12 cellular contexts compared by ENCODE assay signal in genomic region chr16:23124315-23124714, GRCh38. TPM values are rescaled to one million over a fixed set of nuclear protein-coding genes. Genes with fewer than 3 reads are reported as not detected.
DNase-seq lines count a peak whose midpoint lies in the region; ATAC-seq and TF ChIP-seq lines count a peak whose summit lies in the region.
"Had no signal": no experiment of that assay in that cellular context is flagged by ENCODE, and none has a peak within 500 bp of the region (broad histone marks: within the 10 kb centered on the region; RNA-seq: fewer than 3 reads in every experiment).

No MANE protein-coding gene starts in this region.

- TF ChIP-seq CTCF in breast epithelium (IDR thresholded peaks at IDR 0.05) (no peak), uterus (IDR thresholded peaks at IDR 0.05) (no peak)

- H3K4me3 ChIP-seq in breast epithelium (no peak overlapping the region), uterus (no peak overlapping the region)
- H3K4me3 ChIP-seq: Peyer's patch had no signal

- H3K36me3 ChIP-seq in breast epithelium (no peaks in the 10 kb centered on the region), uterus (no peaks in the 10 kb centered on the region)
- H3K36me3 ChIP-seq: Peyer's patch had no signal

- H3K27me3 Mint-ChIP-seq in activated T-cell treated with anti-CD3 and anti-CD28 coated beads, Interleukin-2, amount 50 U/mL, for 72 hours (ENCODE audit: low read depth): no peaks in the 10 kb centered on the region
- no peaks in the 10 kb centered on the region for H3K27me3 Mint-ChIP-seq in activated T-cell treated with anti-CD3 and anti-CD28 coated beads, Interleukin-2, amount 50 U/mL, for 24 hours
- H3K27me3 Mint-ChIP-seq: activated CD4-positive, alpha-beta memory T cell treated with anti-CD3 and anti-CD28 coated beads, Interleukin-2, amount 10 ng/mL, durations not matched to agents 7 days and 5 days; dendritic cell treated with granulocyte-macrophage colony-stimulating factor and Interleukin-4, amounts not matched to agents 40 ng/mL and 50 ng/mL, for 4 days; memory B cell had no signal

- no peaks in the 10 kb centered on the region for H3K36me3 Mint-ChIP-seq in activated T-cell treated with anti-CD3 and anti-CD28 coated beads, Interleukin-2, amount 50 U/mL, for 72 hours (ENCODE audit: insufficient read depth in 2 of 2)
- no peaks in the 10 kb centered on the region for H3K36me3 Mint-ChIP-seq in activated T-cell treated with anti-CD3 and anti-CD28 coated beads, Interleukin-2, amount 50 U/mL, for 24 hours (ENCODE audit: low read depth)
- H3K36me3 Mint-ChIP-seq: memory B cell had no signal

- no peak for TF ChIP-seq POLR2A in breast epithelium (IDR thresholded peaks at IDR 0.05)
- peak in 1 of 2 donors; percentile 24 for TF ChIP-seq POLR2A in uterus (IDR thresholded peaks at IDR 0.05)

- no peak overlapping the region for H3K27ac Mint-ChIP-seq in activated T-cell treated with anti-CD3 and anti-CD28 coated beads, Interleukin-2, amount 50 U/mL, for 72 hours
- H3K27ac Mint-ChIP-seq in activated T-cell treated with anti-CD3 and anti-CD28 coated beads, Interleukin-2, amount 50 U/mL, for 24 hours: no peak overlapping the region
- H3K27ac Mint-ChIP-seq: activated CD4-positive, alpha-beta memory T cell treated with anti-CD3 and anti-CD28 coated beads, Interleukin-2, amount 10 ng/mL, durations not matched to agents 7 days and 5 days; dendritic cell treated with granulocyte-macrophage colony-stimulating factor and Interleukin-4, amounts not matched to agents 40 ng/mL and 50 ng/mL, for 4 days; memory B cell had no signal

- ATAC-seq in activated T-cell treated with anti-CD3 and anti-CD28 coated beads, Interleukin-2, amount 50 U/mL, for 72 hours (replicated peaks in 1 of 2): peak; percentile 31 to 63
- ATAC-seq in HG03175 (IDR thresholded peaks at IDR 0.05; ENCODE audit: unreplicated experiment): no peak
- no peak for ATAC-seq in HG03565 (IDR thresholded peaks at IDR 0.05; ENCODE audit: unreplicated experiment)

- no peak for DNase-seq in activated T-cell treated with anti-CD3 and anti-CD28 coated beads, Interleukin-2, amount 50 U/mL, for 72 hours
- no peak for DNase-seq in activated T-cell treated with anti-CD3 and anti-CD28 coated beads, Interleukin-2, amount 50 U/mL, for 24 hours
- DNase-seq in breast epithelium (ENCODE audit: low spot score in 2 of 2) (no peak), iris pigment epithelial cell (ENCODE audit: low read depth) (peak; percentile 90), uterus (peak in 1 of 2 donors; percentile 47), HuH-7 (ENCODE audit: low spot score) (no peak)
- DNase-seq: activated CD4-positive, alpha-beta memory T cell treated with anti-CD3 and anti-CD28 coated beads, Interleukin-2, amount 10 ng/mL, durations not matched to agents 7 days and 5 days; Peyer's patch had no signal

- H3K9me3 Mint-ChIP-seq in activated T-cell treated with anti-CD3 and anti-CD28 coated beads, Interleukin-2, amount 50 U/mL, for 72 hours: no peaks in the 10 kb centered on the region
- no peaks in the 10 kb centered on the region for H3K9me3 Mint-ChIP-seq in activated T-cell treated with anti-CD3 and anti-CD28 coated beads, Interleukin-2, amount 50 U/mL, for 24 hours
- H3K9me3 Mint-ChIP-seq: activated CD4-positive, alpha-beta memory T cell treated with anti-CD3 and anti-CD28 coated beads, Interleukin-2, amount 10 ng/mL, durations not matched to agents 7 days and 5 days; dendritic cell treated with granulocyte-macrophage colony-stimulating factor and Interleukin-4, amounts not matched to agents 40 ng/mL and 50 ng/mL, for 4 days; memory B cell had no signal

- H3K4me1 Mint-ChIP-seq in activated T-cell treated with anti-CD3 and anti-CD28 coated beads, Interleukin-2, amount 50 U/mL, for 72 hours (ENCODE audit: low read depth): peaks cover 21% of the 10 kb centered on the region
- H3K4me1 Mint-ChIP-seq in activated T-cell treated with anti-CD3 and anti-CD28 coated beads, Interleukin-2, amount 50 U/mL, for 24 hours (ENCODE audit: low read depth): peaks cover 30% of the 10 kb centered on the region
- H3K4me1 Mint-ChIP-seq: activated CD4-positive, alpha-beta memory T cell treated with anti-CD3 and anti-CD28 coated beads, Interleukin-2, amount 10 ng/mL, durations not matched to agents 7 days and 5 days; memory B cell had no signal

- no peak overlapping the region for H3K4me3 Mint-ChIP-seq in activated T-cell treated with anti-CD3 and anti-CD28 coated beads, Interleukin-2, amount 50 U/mL, for 72 hours
- H3K4me3 Mint-ChIP-seq in activated T-cell treated with anti-CD3 and anti-CD28 coated beads, Interleukin-2, amount 50 U/mL, for 24 hours: no peak overlapping the region
- H3K4me3 Mint-ChIP-seq: activated CD4-positive, alpha-beta memory T cell treated with anti-CD3 and anti-CD28 coated beads, Interleukin-2, amount 10 ng/mL, durations not matched to agents 7 days and 5 days; dendritic cell treated with granulocyte-macrophage colony-stimulating factor and Interleukin-4, amounts not matched to agents 40 ng/mL and 50 ng/mL, for 4 days; memory B cell had no signal

- intact Hi-C loops in breast epithelium (cut with DNase I; ENCODE audit: low total_unique reads) (no loop called here), uterus (cut with DNase I; ENCODE audit: low total_unique reads) (no loop called here)

- no peaks in the 10 kb centered on the region for H3K27me3 ChIP-seq in breast epithelium
- H3K27me3 ChIP-seq in uterus: no peaks in the 10 kb centered on the region
- H3K27me3 ChIP-seq: Peyer's patch had no signal

- H3K27ac ChIP-seq in breast epithelium (peak overlapping the region; percentile 1 to 41), uterus (peak overlapping the region; percentile 90 to 96)
- H3K27ac ChIP-seq: Peyer's patch had no signal

- H3K4me1 ChIP-seq in breast epithelium: no peaks in the 10 kb centered on the region
- peaks cover 5 to 6% of the 10 kb centered on the region in 2 donors for H3K4me1 ChIP-seq in uterus

- H3K9me3 ChIP-seq in breast epithelium (no peaks in the 10 kb centered on the region), uterus (no peaks in the 10 kb centered on the region)
- H3K9me3 ChIP-seq: Peyer's patch had no signal

RNA-seq across cellular contexts. Expression of gene USP31, which starts 24.9 kb away (rescaled TPM):
- 1 to 10 TPM; 4.1 to 6.1 TPM for total RNA-seq in activated T-cell treated with anti-CD3 and anti-CD28 coated beads, Interleukin-2, amount 50 U/mL, for 72 hours
- total RNA-seq in breast epithelium: 10 to 100 TPM in 2 of 3 donors, 1 to 10 TPM in 1; 6.7 to 40.7 (median 21.0) TPM
- 10 to 100 TPM; 11.8 to 62.0 (median 28.2) TPM for total RNA-seq in uterus

RNA-seq across cellular contexts. Expression of gene SCNN1G, which starts 58.2 kb away (rescaled TPM):
- not detected for total RNA-seq in activated T-cell treated with anti-CD3 and anti-CD28 coated beads, Interleukin-2, amount 50 U/mL, for 72 hours
- total RNA-seq in breast epithelium (1 to 10 TPM in 2 of 3 donors, not detected in 1; 2.0 to 8.8 TPM), uterus (under 1 TPM in 3 of 4 donors, not detected in 1; under 0.01 to 0.62 (median 0.40) TPM)
- total RNA-seq: activated CD4-positive, alpha-beta memory T cell treated with anti-CD3 and anti-CD28 coated beads, Interleukin-2, amount 10 ng/mL, durations not matched to agents 7 days and 5 days had no signal

Comparison
In these comparisons a context has a peak if more than half of its experiments do, and no peak if none do; other contexts are left out.
1. ATAC-seq: peak in activated T-cell treated with anti-CD3 and anti-CD28 coated beads, Interleukin-2, amount 50 U/mL, for 72 hours (2 of 2); none in HG03175 (single experiment) and HG03565 (single experiment).